ENCODE assay signal across 11 cellular contexts in the genomic region with DNA sequence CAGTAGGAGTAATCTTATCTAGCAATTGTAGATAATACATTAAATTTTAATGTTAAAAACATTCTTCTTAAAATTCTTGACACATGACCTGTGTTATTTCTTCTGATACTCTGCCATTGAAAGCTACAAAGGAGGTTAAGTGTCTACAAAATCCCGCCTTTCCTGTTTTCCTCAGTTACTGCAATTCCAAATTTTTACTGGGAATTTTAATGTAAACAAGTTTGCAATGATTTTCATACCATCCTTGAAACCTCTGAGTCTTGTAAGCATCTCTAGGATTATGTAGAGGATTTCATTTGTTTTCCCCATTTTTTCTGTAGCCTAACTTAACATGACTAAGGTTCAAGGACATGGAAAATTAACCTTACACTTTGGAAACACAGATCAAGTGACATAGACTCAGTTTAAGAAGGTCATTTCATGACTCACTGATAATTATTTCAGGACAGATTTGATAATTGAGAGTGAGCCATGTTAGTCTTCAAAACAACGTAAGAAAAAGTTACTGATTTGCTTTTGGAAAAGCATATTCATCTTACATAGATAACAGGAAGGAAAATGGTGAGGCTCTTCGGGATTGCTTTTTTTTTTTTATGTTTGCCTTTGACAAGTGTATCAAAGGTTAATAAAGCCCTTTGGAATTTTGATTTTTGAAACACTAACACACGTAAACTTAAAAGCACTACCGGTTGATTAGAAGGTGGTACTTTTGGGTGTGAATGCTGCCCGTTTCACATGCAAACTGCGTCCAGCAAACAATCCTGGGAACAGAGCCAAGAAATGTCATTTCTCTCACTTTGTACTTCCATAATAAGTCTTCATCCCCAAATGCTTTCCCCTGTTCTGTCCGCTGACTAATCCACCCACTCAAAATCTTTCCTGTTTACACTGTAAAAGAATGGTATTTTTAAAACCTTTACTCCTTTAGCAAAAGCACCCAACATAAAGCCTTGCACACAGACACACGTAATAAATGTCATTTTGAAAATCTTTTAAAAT. TPM values are rescaled to one million over a fixed set of nuclear protein-coding genes. Genes with fewer than 3 reads are reported as not detected.
A peak's percentile ranks its signal among the peaks of the same experiment; 100 is the strongest.
DNase-seq lines count a peak whose midpoint lies in the region; ATAC-seq, FAIRE-seq and TF ChIP-seq lines count a peak whose summit lies in the region.
"Had no signal": no experiment of that assay in that cellular context is flagged by ENCODE, and none has a peak within 500 bp of the region (broad histone marks: within the 10 kb centered on the region; RNA-seq: fewer than 3 reads in every experiment).

No MANE protein-coding gene starts in this region.

- POLR2A ChIA-PET in K562 (lab: Yijun Ruan, JAX): no interaction called here

- TF ChIP-seq EP300 in K562 (IDR thresholded peaks at IDR 0.05; ENCODE audit: low read length): no peak

- H3K9me1 ChIP-seq in K562 (ENCODE audit: control insufficient read depth, insufficient read depth, low read length): no peaks in the 10 kb centered on the region

- TF ChIP-seq RAD21 in K562 (CRISPR knock-in tag; conservative IDR thresholded peaks at IDR 0.05 in 1 of 2, IDR thresholded peaks at IDR 0.05 in 1 of 2): no peak

- CTCF ChIA-PET in K562 (lab: Yijun Ruan, JAX; ENCODE audit: low intra/inter-chr PET ratio): no interaction called here

- no peak for TF ChIP-seq POLR2A in K562 (conservative IDR thresholded peaks at IDR 0.05)

- H3K4me3 ChIP-seq in heart right ventricle (peak overlapping the region in 5 of 10 donors; percentile 4 to 28 (median 6)), K562 (no peak overlapping the region), aorta (ENCODE audit: low read length in 2 of 2) (peak overlapping the region in 1 of 2 donors; percentile 59)
- H3K4me3 ChIP-seq: BLaER1 treated with 17β-estradiol and CSF1 and Interleukin-3, amounts not matched to agents 10 nM and 100 nM; lower lobe of right lung had no signal

- H3K4me1 ChIP-seq in heart right ventricle (peaks cover 7 to 60% (median 40%) of the 10 kb centered on the region in 9 donors), K562 (replicated peaks in 1 of 2; ENCODE audit: control insufficient read depth in 2 of 2, insufficient read depth in 2 of 2, low read length in 2 of 2) (peaks cover 4 to 18% of the 10 kb centered on the region in 2 experiments; a peak in 2 of 5 replicates), aorta (ENCODE audit: control insufficient read depth in 1 of 2, insufficient read depth in 2 of 2, low read length in 2 of 2) (peaks cover 6 to 7% of the 10 kb centered on the region in 2 donors)

- in situ Hi-C loops in K562 (cut with MboI) (no loop called here), ACHN (cut with HindIII; ENCODE audit: low pct_ligation_motif_present, low pct_unique_long_range_greater_than_20kb, low sequenced_read_pairs) (loop anchor here (25.0 kb wide), 1 partner anchor 175 kb away; no protein-coding TSS in a partner anchor)

- H3K27me3 ChIP-seq in heart right ventricle: no peaks in the 10 kb centered on the region
- no peaks in the 10 kb centered on the region for H3K27me3 ChIP-seq in K562 (ENCODE audit: control insufficient read depth in 2 of 2, insufficient read depth in 2 of 2, low read length in 2 of 2)
- no peaks in the 10 kb centered on the region for H3K27me3 ChIP-seq in aorta (ENCODE audit: control insufficient read depth in 1 of 2, insufficient read depth in 2 of 2, low read length in 1 of 2)
- H3K27me3 ChIP-seq: BLaER1 treated with 17β-estradiol and CSF1 and Interleukin-3, amounts not matched to agents 10 nM and 100 nM had no signal

- H3K4me2 ChIP-seq in K562 (ENCODE audit: insufficient read depth, low read length): 0 out of 2 replicates have a peak overlapping the region, but pooled peaks have one; percentile 39

- no TSS peak for BruUV-seq in K562 (replicated peaks; lab: Mats Ljungman, UMichigan)

- WGBS in heart right ventricle, 2 donors: 14 to 15% methylated on average over 9 of the region's 9 CpGs
- 15% methylated on average over 9 of the region's 9 CpGs for WGBS in K562 (ENCODE audit: insufficient coverage, low coverage, missing lambda C conversion rate)
- 8 to 10% methylated on average over 9 of the region's 9 CpGs for WGBS in aorta, 2 donors

- H3K9me3 ChIP-seq in heart right ventricle (peaks cover 0 to 9% (median 0%) of the 10 kb centered on the region in 11 donors), K562 (replicated peaks; ENCODE audit: control insufficient read depth, insufficient read depth, low read depth, low read length) (no peaks in the 10 kb centered on the region), aorta (ENCODE audit: control insufficient read depth, low read length) (no peaks in the 10 kb centered on the region)
- H3K9me3 ChIP-seq: lower lobe of right lung had no signal

- intact Hi-C loops in heart right ventricle (cut with DNase I): loop anchor here in 3 of 10 donors (2.0 to 5.0 kb wide), 2 partner anchors 36 to 40 kb away; partner anchors contain the start of gene PDLIM5 (in 2 of the 3)
- intact Hi-C loops in Right ventricle myocardium inferior (cut with DNase I): no loop called here
- intact Hi-C loops in K562 (cut with micrococcal nuclease): no loop called here
- intact Hi-C loops in aorta (cut with DNase I): loop anchor here (2.0 to 5.0 kb wide), 3 partner anchors 36 to 185 kb away; no protein-coding TSS in a partner anchor

- H4K20me1 ChIP-seq in K562 (replicated peaks; ENCODE audit: control insufficient read depth, insufficient read depth, low read length): no peaks in the 10 kb centered on the region
- H4K20me1 ChIP-seq: BLaER1 treated with 17β-estradiol and CSF1 and Interleukin-3, amounts not matched to agents 10 nM and 100 nM had no signal

- no peaks in the 10 kb centered on the region for H3K79me2 ChIP-seq in K562 (ENCODE audit: control insufficient read depth, insufficient read depth, low read length)

- H3K27ac ChIP-seq in heart right ventricle (peak overlapping the region; percentile 59 to 92 (median 85)), K562 (ENCODE audit: extremely low read depth, low read depth, low read length) (no peak overlapping the region), aorta (ENCODE audit: low read depth in 1 of 2, low read length in 2 of 2) (peak overlapping the region; percentile 57 to 71)
- H3K27ac ChIP-seq: BLaER1 treated with 17β-estradiol and CSF1 and Interleukin-3, amounts not matched to agents 10 nM and 100 nM; lower lobe of right lung had no signal

- peak overlapping the region; percentile 65 for H2AFZ ChIP-seq in K562 (ENCODE audit: low read depth, low read length)

- H3K36me3 ChIP-seq in heart right ventricle: no peaks in the 10 kb centered on the region
- H3K36me3 ChIP-seq in K562 (ENCODE audit: control insufficient read depth, insufficient read depth, low read length): no peaks in the 10 kb centered on the region
- H3K36me3 ChIP-seq in aorta (ENCODE audit: control insufficient read depth in 1 of 2, insufficient read depth in 2 of 2, low read length in 1 of 2): no peaks in the 10 kb centered on the region
- H3K36me3 ChIP-seq: BLaER1 treated with 17β-estradiol and CSF1 and Interleukin-3, amounts not matched to agents 10 nM and 100 nM; lower lobe of right lung had no signal

- peak; percentile 62 for FAIRE-seq in K562 (lab: Jason Lieb, UNC)

- TF ChIP-seq CTCF in heart right ventricle (IDR thresholded peaks at IDR 0.05): no peak
- no peak for TF ChIP-seq CTCF in K562 (IDR thresholded peaks at IDR 0.05 in 2 of 3, conservative IDR thresholded peaks at IDR 0.05 in 1 of 3; ENCODE audit: insufficient read depth in 2 of 3, low read depth in 1 of 3, low read length in 3 of 3)

- ATAC-seq in heart right ventricle: peak in 2 of 8 donors; percentile 12 to 29
- ATAC-seq in Right ventricle myocardium inferior: no peak
- peak; percentile 23 for ATAC-seq in K562
- ATAC-seq in left lobe of liver: peak; percentile 46
- ATAC-seq in aorta (ENCODE audit: low FRiP score): no peak

- no peak overlapping the region for H3K9ac ChIP-seq in K562 (ENCODE audit: insufficient read depth in 1 of 2, low read depth in 2 of 2, low read length in 2 of 2)
- H3K9ac ChIP-seq: BLaER1 treated with 17β-estradiol and CSF1 and Interleukin-3, amounts not matched to agents 10 nM and 100 nM had no signal

- DNase-seq in heart right ventricle (peak in 1 of 2 donors; percentile 30), Right ventricle myocardium inferior (ENCODE audit: missing footprints) (no peak), K562 (ENCODE audit: extremely low read depth in 1 of 4, low spot score in 3 of 4) (peak in 3 of 4 experiments; percentile 13 to 69 (median 39)), left lobe of liver (ENCODE audit: low spot score) (peak; percentile 47), aorta (no peak), ACHN (no peak)
- no peak for DNase-seq in activated CD4-positive, alpha-beta T cell treated with anti-CD3 and anti-CD28 coated beads, Interleukin-2, amount 50 U/mL, for 1 hour
- DNase-seq in activated CD8-positive, alpha-beta memory T cell treated with anti-CD3 and anti-CD28 coated beads, Interleukin-2, amount 50 U/mL, for 4 hours: no peak
- DNase-seq: activated naive CD4-positive, alpha-beta T cell treated with Interleukin-2 at 50 U/mL for 16 hours; lower lobe of right lung had no signal

TF ChIP-seq in K562, 482 proteins besides CTCF, POLR2A, EP300 and RAD21 (continues in another document):
- TF ChIP-seq NFIC (IDR thresholded peaks at IDR 0.05) (peak; percentile 91), MEIS2 (IDR thresholded peaks at IDR 0.05; ENCODE audit: partially characterized antibody) (peak; percentile 17), FOSL1 (tag; conservative IDR thresholded peaks at IDR 0.05) (peak; percentile 45)

RNA-seq across cellular contexts. Expression of gene PDLIM5, which starts 39.4 kb away (rescaled TPM):
- total RNA-seq in heart right ventricle (1,000 to 10,000 TPM in 9 of 10 donors, 100 to 1,000 TPM in 1; 856 to 1,549 (median 1,274) TPM), Right ventricle myocardium inferior (1,145 TPM), K562 (2014; rRNA removed) (36.9 and 48.3 TPM in 2 replicates), K562 (2014; rRNA removed; fragmentation: Illumina TruSeq; extraction: Trizol) (79.8 and 82.1 TPM in 2 replicates), K562 (2015; rRNA removed; fragmentation: Illumina TruSeq; extraction: Trizol) (58.5 and 62.5 TPM in 2 replicates), K562 (2021) (89.9 and 97.5 TPM in 2 replicates), left lobe of liver (79.0 TPM), aorta (100 to 1,000 TPM; 374 to 762 TPM)
- polyA plus RNA-seq in heart right ventricle (100 to 1,000 TPM; 221 to 521 TPM), K562 (2011; rRNA removed) (100 and 126 TPM in 2 replicates), K562 (2014; fragmentation: Illumina TruSeq; extraction: Trizol) (117 and 127 TPM in 2 replicates), K562 (2014; fragmentation: Nextera tagmentation; extraction: Ambion mirVana) (10 to 100 TPM; 42.2 to 55.8 TPM), K562 (2014; rRNA removed) (39.0 and 47.9 TPM in 2 replicates), aorta (10 to 100 TPM; 64.4 to 82.7 TPM)
- 262 and 263 TPM in 2 replicates for total RNA-seq in K562 (2011; cell fraction: chromatin; rRNA removed; ENCODE audit: low replicate concordance)
- 100 and 103 TPM in 2 replicates for total RNA-seq in K562 (2011; cell fraction: nucleolus; rRNA removed)
- total RNA-seq in K562 (2011; cell fraction: nucleoplasm; rRNA removed): 170 and 292 TPM in 2 replicates
- 84.4 and 144 TPM in 2 replicates for polyA plus RNA-seq in K562 (2011; cell fraction: cytosol; rRNA removed)
- 60.0 and 82.0 TPM in 2 replicates for polyA plus RNA-seq in K562 (2011; cell fraction: nucleus; rRNA removed)
- 42.7 and 55.2 TPM in 2 replicates for polyA plus RNA-seq in K562 (2012)
- 213 and 326 TPM in 2 replicates for polyA minus RNA-seq in K562 (2011; rRNA and poly(A)+ RNA removed)
- 60.9 and 98.0 TPM in 2 replicates for polyA minus RNA-seq in K562 (2011; cell fraction: cytosol; rRNA and poly(A)+ RNA removed)
- 172 and 173 TPM in 2 replicates for polyA minus RNA-seq in K562 (2011; cell fraction: nucleus; rRNA and poly(A)+ RNA removed)

Comparison
In these comparisons a context has a peak if more than half of its experiments do, and no peak if none do; other contexts are left out.
1. ATAC-seq: peak in K562 (single experiment) and left lobe of liver (single experiment); none in Right ventricle myocardium inferior (single experiment) and aorta (single experiment).
2. DNase-seq: peak in K562 (3 of 4) and left lobe of liver (single experiment); none in Right ventricle myocardium inferior (single experiment), aorta (0 of 2), ACHN (single experiment), activated CD4-positive, alpha-beta T cell treated with anti-CD3 and anti-CD28 coated beads, Interleukin-2, amount 50 U/mL, for 1 hour (single experiment) and activated CD8-positive, alpha-beta memory T cell treated with anti-CD3 and anti-CD28 coated beads, Interleukin-2, amount 50 U/mL, for 4 hours (single experiment).
3. intact Hi-C loops: an anchor here in aorta (2.0 to 5.0 kb wide); none called in Right ventricle myocardium inferior and K562.